31 cellular contexts compared by ENCODE assay signal in the genomic region with DNA sequence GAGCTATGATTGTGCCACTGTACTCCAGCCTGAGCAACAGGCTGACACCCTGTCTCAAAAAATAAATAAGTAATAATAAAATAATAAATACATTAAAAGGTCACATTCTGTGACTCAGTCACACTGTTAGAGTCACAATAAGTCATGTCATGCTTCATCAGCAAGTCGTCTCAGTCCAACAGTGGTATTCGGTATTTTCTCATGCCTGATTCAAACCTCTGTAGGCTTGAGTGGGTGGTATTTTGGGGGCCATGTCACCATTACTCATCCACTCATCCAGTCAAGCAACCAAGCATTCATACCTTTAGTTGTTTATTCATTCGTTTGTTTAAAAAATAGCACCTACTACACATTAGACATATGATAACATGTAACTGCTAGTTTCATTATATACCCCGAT. TPM values are rescaled to one million over a fixed set of nuclear protein-coding genes. Genes with fewer than 3 reads are reported as not detected.
DNase-seq lines count a peak whose midpoint lies in the region; ATAC-seq, FAIRE-seq and TF ChIP-seq lines count a peak whose summit lies in the region.
"Had no signal": no experiment of that assay in that cellular context is flagged by ENCODE, and none has a peak within 500 bp of the region (broad histone marks: within the 10 kb centered on the region; RNA-seq: fewer than 3 reads in every experiment).

No MANE protein-coding gene starts in this region.

- H2BK120ac ChIP-seq in IMR-90 (ENCODE audit: low read depth, low read length): no peak overlapping the region

- H4K20me1 ChIP-seq in IMR-90 (ENCODE audit: insufficient read depth, low read length): no peaks in the 10 kb centered on the region
- H4K20me1 ChIP-seq in K562 (replicated peaks; ENCODE audit: control insufficient read depth, insufficient read depth, low read length): no peaks in the 10 kb centered on the region

- ATAC-seq in IMR-90 (ENCODE audit: low read depth): no peak; the same call in 1 of the 2 replicates
- no peak for ATAC-seq in K562
- ATAC-seq in GM21576 (IDR thresholded peaks at IDR 0.05; ENCODE audit: unreplicated experiment): no peak
- ATAC-seq: gastroesophageal sphincter; natural killer cell; Right ventricle myocardium inferior; stimulated activated naive B cell treated with anti-CD40 and anti-IgM and Interleukin-4, amounts not matched to agents 10 μg/mL and 1 μg/mL and 100 μg/mL, for 72 hours had no signal

- no peak overlapping the region for H3K18ac ChIP-seq in IMR-90 (ENCODE audit: low read depth, low read length)

- dilution Hi-C loops in IMR-90 (cut with HindIII; ENCODE audit: low sequenced_read_pairs, unreplicated experiment): no loop called here

- no peak overlapping the region for H2BK15ac ChIP-seq in IMR-90 (ENCODE audit: low read depth, low read length)

- H3K4me1 ChIP-seq in IMR-90 (ENCODE audit: control insufficient read depth, insufficient read depth, low read length) (no peaks in the 10 kb centered on the region), K562 (replicated peaks in 1 of 2; ENCODE audit: control insufficient read depth in 2 of 2, insufficient read depth in 2 of 2, low read length in 2 of 2) (no peaks in the 10 kb centered on the region), endodermal cell (ENCODE audit: control insufficient read depth, insufficient read depth, low read length) (no peaks in the 10 kb centered on the region)
- H3K4me1 ChIP-seq: esophagus squamous epithelium, gastroesophageal sphincter, testis had no signal

- H3K27ac ChIP-seq in IMR-90 (ENCODE audit: insufficient read depth, low read length) (no peak overlapping the region), K562 (ENCODE audit: extremely low read depth, low read depth, low read length) (no peak overlapping the region), endodermal cell (ENCODE audit: low read depth, low read length) (no peak overlapping the region)
- H3K27ac ChIP-seq: esophagus squamous epithelium, gastroesophageal sphincter, testis had no signal

- H3K56ac ChIP-seq in IMR-90 (ENCODE audit: extremely low read depth, insufficient read depth, low read length): no peak overlapping the region

- POLR2A ChIA-PET in IMR-90 (lab: Charles Lee; ENCODE audit: unreplicated experiment): no interaction called here
- POLR2A ChIA-PET in K562 (lab: Yijun Ruan, JAX): interaction anchor here (0.6 to 0.8 kb wide), 2 partner anchors 117 to 358 kb away, joined by 3 to 4 read pairs; a partner anchor contains a TSS

- H3K9me3 Mint-ChIP-seq in endodermal cell: no peaks in the 10 kb centered on the region
- H3K9me3 Mint-ChIP-seq: activated B cell treated with CpG ODN at 0.5 μM for 24 hours, natural killer cell had no signal

- H3K27me3 Mint-ChIP-seq in endodermal cell (ENCODE audit: insufficient read depth): no peaks in the 10 kb centered on the region
- H3K27me3 Mint-ChIP-seq: activated B cell treated with CpG ODN at 0.5 μM for 24 hours had no signal

- no peaks in the 10 kb centered on the region for H3K79me1 ChIP-seq in IMR-90 (ENCODE audit: low read depth in 1 of 2, low read length in 2 of 2)

- no peak overlapping the region for H4K91ac ChIP-seq in IMR-90 (ENCODE audit: insufficient read depth, low read depth, low read length)

- CTCF ChIA-PET in IMR-90 (lab: Yijun Ruan, JAX) (no interaction called here), K562 (lab: Yijun Ruan, JAX; ENCODE audit: low intra/inter-chr PET ratio) (no interaction called here)

- FAIRE-seq in D721Med (lab: Jason Lieb, UNC) (peak; percentile 11), K562 (lab: Jason Lieb, UNC) (no peak), GM12892 (lab: Jason Lieb, UNC) (no peak)
- FAIRE-seq: G401.6, GM18507, H54, islet of Langerhans, small intestine, urothelium cell line had no signal

- WGBS in IMR-90 (ENCODE audit: extremely low coverage in 2 of 2, insufficient read length in 1 of 2), 2 experiments: no CpG with 5 or more reads among the region's 4 CpGs
- WGBS in K562 (ENCODE audit: insufficient coverage, low coverage, missing lambda C conversion rate): 6% methylated on average over 4 of the region's 4 CpGs
- 95% methylated on average over 2 of the region's 4 CpGs; no CpG with 5 or more reads in 1 of the 2 experiments for WGBS in endodermal cell (ENCODE audit: insufficient coverage in 1 of 2, insufficient read length in 1 of 2), 2 experiments

- no peak overlapping the region for H2AK5ac ChIP-seq in IMR-90 (ENCODE audit: low read depth, low read length)

- no peak overlapping the region for H4K5ac ChIP-seq in IMR-90 (ENCODE audit: low read depth, low read length)

- H3K9ac ChIP-seq in IMR-90 (ENCODE audit: low read depth, low read length) (no peak overlapping the region), K562 (ENCODE audit: insufficient read depth in 1 of 2, low read depth in 2 of 2, low read length in 2 of 2) (no peak overlapping the region), endodermal cell (ENCODE audit: extremely low read depth, low read length, poor library complexity, severe bottlenecking) (no peak overlapping the region)

- H3K9me1 ChIP-seq in IMR-90 (ENCODE audit: insufficient read depth, low read length) (no peaks in the 10 kb centered on the region), K562 (ENCODE audit: control insufficient read depth, insufficient read depth, low read length) (no peaks in the 10 kb centered on the region)

- no peak overlapping the region for H4K8ac ChIP-seq in IMR-90 (ENCODE audit: low read depth in 2 of 2, low read length in 2 of 2)

- no peak overlapping the region for H3K4me3 Mint-ChIP-seq in endodermal cell
- H3K4me3 Mint-ChIP-seq: activated B cell treated with CpG ODN at 0.5 μM for 24 hours; activated CD4-positive, alpha-beta memory T cell treated with anti-CD3 and anti-CD28 coated beads, Interleukin-2, amount 10 ng/mL, durations not matched to agents 7 days and 5 days; brain; natural killer cell; stimulated activated naive B cell treated with anti-CD40 and anti-IgM and Interleukin-4, amounts not matched to agents 10 μg/mL and 1 μg/mL and 100 μg/mL, for 72 hours had no signal

- H3K79me2 ChIP-seq in K562 (ENCODE audit: control insufficient read depth, insufficient read depth, low read length): no peaks in the 10 kb centered on the region

- no peaks in the 10 kb centered on the region for H3K36me3 Mint-ChIP-seq in endodermal cell (ENCODE audit: low read depth)
- H3K36me3 Mint-ChIP-seq: brain, natural killer cell had no signal

- TF ChIP-seq POLR2A in IMR-90 (IDR thresholded peaks at IDR 0.05; ENCODE audit: low read depth, low read length): no peak
- TF ChIP-seq POLR2A in K562 (conservative IDR thresholded peaks at IDR 0.05): no peak
- no peak for TF ChIP-seq POLR2A in GM12892 (IDR thresholded peaks at IDR 0.05; ENCODE audit: low read depth, low read length)

- no peak overlapping the region for H2AK9ac ChIP-seq in IMR-90 (replicated peaks; ENCODE audit: low read depth, low read length, poor library complexity)

- no peak overlapping the region for H3K27ac Mint-ChIP-seq in endodermal cell
- H3K27ac Mint-ChIP-seq: activated B cell treated with CpG ODN at 0.5 μM for 24 hours; activated CD4-positive, alpha-beta memory T cell treated with anti-CD3 and anti-CD28 coated beads, Interleukin-2, amount 10 ng/mL, durations not matched to agents 7 days and 5 days; brain; natural killer cell; stimulated activated naive B cell treated with anti-CD40 and anti-IgM and Interleukin-4, amounts not matched to agents 10 μg/mL and 1 μg/mL and 100 μg/mL, for 72 hours had no signal

- H3K14ac ChIP-seq in IMR-90 (replicated peaks; ENCODE audit: low read depth, low read length): no peak overlapping the region

- intact Hi-C loops in IMR-90 (cut with micrococcal nuclease) (no loop called here), K562 (cut with micrococcal nuclease) (no loop called here)

- TF ChIP-seq CTCF in D721Med (IDR thresholded peaks at IDR 0.05; ENCODE audit: insufficient read depth, missing control alignments): no peak
- no peak for TF ChIP-seq CTCF in IMR-90 (conservative IDR thresholded peaks at IDR 0.05; ENCODE audit: low read depth, low read length)
- no peak for TF ChIP-seq CTCF in K562 (IDR thresholded peaks at IDR 0.05 in 2 of 3, conservative IDR thresholded peaks at IDR 0.05 in 1 of 3; ENCODE audit: insufficient read depth in 2 of 3, low read depth in 1 of 3, low read length in 3 of 3)
- TF ChIP-seq CTCF in endodermal cell (conservative IDR thresholded peaks at IDR 0.05): no peak

- H3K36me3 ChIP-seq in IMR-90 (ENCODE audit: control insufficient read depth, insufficient read depth, low read length) (no peaks in the 10 kb centered on the region), K562 (ENCODE audit: control insufficient read depth, insufficient read depth, low read length) (no peaks in the 10 kb centered on the region), endodermal cell (ENCODE audit: control insufficient read depth, insufficient read depth, low read length) (no peaks in the 10 kb centered on the region)
- H3K36me3 ChIP-seq: esophagus squamous epithelium, gastroesophageal sphincter had no signal

- H2BK20ac ChIP-seq in IMR-90 (ENCODE audit: low read depth, low read length): no peak overlapping the region

- H2BK5ac ChIP-seq in IMR-90 (ENCODE audit: low read depth, low read length, poor library complexity, severe bottlenecking): no peak overlapping the region

- no peak for TF ChIP-seq EP300 in K562 (IDR thresholded peaks at IDR 0.05; ENCODE audit: low read length)

- no peak overlapping the region for H3K4me3 ChIP-seq in IMR-90 (ENCODE audit: insufficient read depth, low read depth, low read length)
- no peak overlapping the region for H3K4me3 ChIP-seq in K562
- no peak overlapping the region for H3K4me3 ChIP-seq in endodermal cell (ENCODE audit: low read length)
- H3K4me3 ChIP-seq: esophagus squamous epithelium, gastroesophageal sphincter, testis had no signal

- in situ Hi-C loops in IMR-90 (cut with MboI; ENCODE audit: low sequenced_read_pairs) (loop anchor here (10.0 kb wide), 1 partner anchor 238 kb away; no protein-coding TSS in a partner anchor), K562 (cut with MboI) (no loop called here)

- H2AFZ ChIP-seq in IMR-90 (replicated peaks; ENCODE audit: low read length, poor library complexity): no peak overlapping the region
- no peak overlapping the region for H2AFZ ChIP-seq in K562 (ENCODE audit: low read depth, low read length)

- H3K9me3 ChIP-seq in IMR-90 (ENCODE audit: control insufficient read depth, insufficient read depth, low read length) (0 out of 2 replicates have a peak, but pooled peaks cover 1% of the 10 kb centered on the region), K562 (replicated peaks; ENCODE audit: control insufficient read depth, insufficient read depth, low read depth, low read length) (no peaks in the 10 kb centered on the region), endodermal cell (ENCODE audit: control insufficient read depth, low read length) (no peaks in the 10 kb centered on the region)
- H3K9me3 ChIP-seq: esophagus squamous epithelium, gastroesophageal sphincter, testis had no signal

- TF ChIP-seq RAD21 in IMR-90 (IDR thresholded peaks at IDR 0.05; ENCODE audit: low read length) (no peak), K562 (CRISPR knock-in tag; conservative IDR thresholded peaks at IDR 0.05 in 1 of 2, IDR thresholded peaks at IDR 0.05 in 1 of 2) (no peak)

- H3K4ac ChIP-seq in IMR-90 (ENCODE audit: low read depth, low read length): no peak overlapping the region

- H3K23ac ChIP-seq in IMR-90 (ENCODE audit: low read depth, low read length): no peak overlapping the region

- no peaks in the 10 kb centered on the region for H3K27me3 ChIP-seq in IMR-90 (ENCODE audit: control insufficient read depth, insufficient read depth, low read length)
- peaks cover 8 to 16% of the 10 kb centered on the region in 2 experiments; a peak in 3 of 5 replicates for H3K27me3 ChIP-seq in K562 (ENCODE audit: control insufficient read depth in 2 of 2, insufficient read depth in 2 of 2, low read length in 2 of 2)
- H3K27me3 ChIP-seq in endodermal cell (ENCODE audit: control insufficient read depth, insufficient read depth, low read length, poor library complexity, severe bottlenecking): no peaks in the 10 kb centered on the region
- H3K27me3 ChIP-seq: esophagus squamous epithelium, gastroesophageal sphincter, testis had no signal

- BruUV-seq in IMR-90 (replicated peaks; lab: Mats Ljungman, UMichigan): no TSS peak
- no TSS peak for BruUV-seq in K562 (replicated peaks; lab: Mats Ljungman, UMichigan)

- H3K4me1 Mint-ChIP-seq in endodermal cell: peaks cover 4% of the 10 kb centered on the region
- H3K4me1 Mint-ChIP-seq: activated B cell treated with CpG ODN at 0.5 μM for 24 hours; natural killer cell; stimulated activated naive B cell treated with anti-CD40 and anti-IgM and Interleukin-4, amounts not matched to agents 10 μg/mL and 1 μg/mL and 100 μg/mL, for 72 hours had no signal

- H3K4me2 ChIP-seq in IMR-90 (ENCODE audit: low read depth, low read length) (no peak overlapping the region; the same call in 1 of the 2 replicates), K562 (ENCODE audit: insufficient read depth, low read length) (no peak overlapping the region)

- DNase-seq in D721Med (ENCODE audit: insufficient read length, low spot score) (no peak), IMR-90 (peak; percentile 44), K562 (ENCODE audit: extremely low read depth in 1 of 4, low spot score in 3 of 4) (no peak), renal cortical epithelial cell (ENCODE audit: low read depth) (peak; percentile 72), endodermal cell (no peak), GM12892 (ENCODE audit: insufficient read length) (no peak)
- DNase-seq: activated B cell treated with CpG ODN at 0.5 μM for 24 hours; activated CD4-positive, alpha-beta memory T cell treated with anti-CD3 and anti-CD28 coated beads, Interleukin-2, amount 10 ng/mL, durations not matched to agents 7 days and 5 days; activated gamma-delta T cell; effector memory CD4-positive, alpha-beta T cell; esophagus squamous epithelium; natural killer cell; NCI-H1092; NCI-H2029; NCI-H2227 treated with DMSO at 0.1 percent for 48 hours; small intestine; stimulated activated CD4-positive, alpha-beta T cell treated with anti-CD3 and anti-CD28 coated beads, Interleukin-2, amount 100 ng/mL, for 48 hours; stimulated activated naive B cell treated with anti-CD40 and anti-IgM and Interleukin-4, amounts not matched to agents 10 μg/mL and 1 μg/mL and 100 μg/mL, for 72 hours; T1000; testis had no signal

RNA-seq across cellular contexts. Expression of a gene that starts 46.9 kb away (rescaled TPM):
- not detected in 2 replicates for total RNA-seq in IMR-90 (2012; rRNA removed)
- not detected in 2 replicates for polyA plus RNA-seq in IMR-90 (2012; rRNA removed)
- polyA plus RNA-seq in IMR-90 (2012; cell fraction: cytosol; rRNA removed): 0.01 TPM in 1 of 2 replicates, not detected in the other
- not detected in 2 replicates for polyA plus RNA-seq in IMR-90 (2012; cell fraction: nucleus; rRNA removed; ENCODE audit: low replicate concordance)
- not detected in 2 replicates for total RNA-seq in K562 (2011; cell fraction: chromatin; rRNA removed; ENCODE audit: low replicate concordance)
- not detected in 2 replicates for total RNA-seq in K562 (2011; cell fraction: nucleolus; rRNA removed)
- total RNA-seq in K562 (2011; cell fraction: nucleoplasm; rRNA removed): not detected in 2 replicates
- total RNA-seq in K562 (2014; rRNA removed): not detected in 2 replicates
- not detected in 2 replicates for total RNA-seq in K562 (2014; rRNA removed; fragmentation: Illumina TruSeq; extraction: Trizol)
- not detected in 2 replicates for total RNA-seq in K562 (2015; rRNA removed; fragmentation: Illumina TruSeq; extraction: Trizol)
- not detected in 2 replicates for total RNA-seq in K562 (2021)
- not detected in 2 replicates for polyA plus RNA-seq in K562 (2011; rRNA removed)
- polyA plus RNA-seq in K562 (2011; cell fraction: cytosol; rRNA removed): not detected in 2 replicates
- polyA plus RNA-seq in K562 (2011; cell fraction: nucleus; rRNA removed): not detected in 2 replicates
- polyA plus RNA-seq in K562 (2012): not detected in 2 replicates
- polyA plus RNA-seq in K562 (2014; fragmentation: Illumina TruSeq; extraction: Trizol): not detected in 2 replicates
- not detected for polyA plus RNA-seq in K562 (2014; fragmentation: Nextera tagmentation; extraction: Ambion mirVana)
- polyA plus RNA-seq in K562 (2014; rRNA removed): 0.04 TPM in 1 of 2 replicates, not detected in the other
- polyA minus RNA-seq in K562 (2011; rRNA and poly(A)+ RNA removed): not detected in 2 replicates
- polyA minus RNA-seq in K562 (2011; cell fraction: cytosol; rRNA and poly(A)+ RNA removed): not detected in 2 replicates
- not detected in 2 replicates for polyA minus RNA-seq in K562 (2011; cell fraction: nucleus; rRNA and poly(A)+ RNA removed)
- total RNA-seq in renal cortical epithelial cell: not detected in 2 replicates
- total RNA-seq in endodermal cell: not detected
- polyA plus RNA-seq in endodermal cell (2013, experiment 1 of 2): not detected
- polyA plus RNA-seq in endodermal cell (2013, experiment 2 of 2): not detected
- polyA plus RNA-seq in GM12892 (2012; ENCODE audit: missing spikeins): not detected
- total RNA-seq: activated B cell treated with CpG ODN at 0.5 μM for 24 hours; activated CD4-positive, alpha-beta memory T cell treated with anti-CD3 and anti-CD28 coated beads, Interleukin-2, amount 10 ng/mL, durations not matched to agents 7 days and 5 days; esophagus squamous epithelium; gastroesophageal sphincter; liver; natural killer cell; OCI-LY7; Right ventricle myocardium inferior had no signal
- polyA plus RNA-seq: liver, small intestine had no signal

Comparison
In these comparisons a context has a peak if more than half of its experiments do, and no peak if none do; other contexts are left out.
1. DNase-seq: peak in IMR-90 (single experiment) and renal cortical epithelial cell (single experiment); none in D721Med (single experiment), K562 (0 of 4), endodermal cell (single experiment) and GM12892 (single experiment).